In genomic region chr2:72973566-72974435, GRCh38 we compare ENCODE assay signal across 8 cellular contexts. TPM values are rescaled to one million over a fixed set of nuclear protein-coding genes. Genes with fewer than 3 reads are reported as not detected.
DNase-seq lines count a peak whose midpoint lies in the region; ATAC-seq, FAIRE-seq and TF ChIP-seq lines count a peak whose summit lies in the region.

No MANE protein-coding gene starts in this region.

- H3K79me2 ChIP-seq in H1 (ENCODE audit: control insufficient read depth in 1 of 2, insufficient read depth in 2 of 2, low read length in 2 of 2) = no peaks in the 10 kb centered on the region

- H2BK12ac ChIP-seq in H1 (ENCODE audit: low read depth, low read length) = peak overlapping the region; percentile 94; the same call in 1 of the 2 replicates

- H3K14ac ChIP-seq in H1 (ENCODE audit: insufficient read length) = no peak overlapping the region

- intact Hi-C loops in mucosa of descending colon (cut with DNase I, micrococcal nuclease) (loop anchor here in 1 of 2 donors (5.0 kb wide), 1 partner anchor 82 kb away; no protein-coding TSS in a partner anchor), upper lobe of right lung (cut with DNase I) (no loop called here)

- H2BK5ac ChIP-seq in H1 (ENCODE audit: low read depth, low read length) = peak overlapping the region; percentile 73; the same call in 1 of the 2 replicates

- TF ChIP-seq POLR2A in GM12891 (IDR thresholded peaks at IDR 0.05; ENCODE audit: low read depth, low read length) (no peak), H1 (IDR thresholded peaks at IDR 0.05; ENCODE audit: control extremely low read depth in 1 of 2, low read depth in 2 of 2, low read length in 2 of 2) (no peak)

- H3K4me1 ChIP-seq in H1 (replicated peaks in 1 of 4; ENCODE audit: control insufficient read depth in 3 of 4, insufficient read depth in 4 of 4, low read length in 3 of 4) (peaks cover 5 to 21% (median 17%) of the 10 kb centered on the region in 4 experiments), mucosa of descending colon (ENCODE audit: low read depth) (no peaks in the 10 kb centered on the region), upper lobe of right lung (no peaks in the 10 kb centered on the region)

- TF ChIP-seq RAD21 in H1 (IDR thresholded peaks at IDR 0.05 in 1 of 2, conservative IDR thresholded peaks at IDR 0.05 in 1 of 2; ENCODE audit: low read depth in 2 of 2, low read length in 2 of 2) = peak; percentile 86 to 89

- TF ChIP-seq EP300 in H1 (IDR thresholded peaks at IDR 0.05; ENCODE audit: borderline replicate concordance in 1 of 2, low read depth in 2 of 2, low read length in 2 of 2) = no peak

- H4K20me1 ChIP-seq in H1 (replicated peaks in 1 of 2; ENCODE audit: control insufficient read depth in 1 of 2, insufficient read depth in 2 of 2, low read length in 2 of 2) = no peaks in the 10 kb centered on the region

- ATAC-seq in HG02852 (IDR thresholded peaks at IDR 0.05; ENCODE audit: unreplicated experiment) = peak; percentile 87
- ATAC-seq in mucosa of descending colon = peak; percentile 89
- peak; percentile 87 for ATAC-seq in upper lobe of right lung

- POLR2A ChIA-PET in AG04450 (lab: Yijun Ruan, JAX) = interaction anchor here (0.6 to 1.1 kb wide), 4 partner anchors 59 to 82 kb away, joined by 3 to 4 read pairs (median 3); no protein-coding TSS in a partner anchor
- POLR2A ChIA-PET in H1 (lab: Charles Lee; ENCODE audit: partially characterized antibody) = interaction anchor here (0.8 to 1.5 kb wide), 5 partner anchors 32 to 87 kb away, joined by 3 to 4 read pairs (median 3); partner anchors contain the start of genes EMX1 and SPR

- H2BK20ac ChIP-seq in H1 (ENCODE audit: low read length) = peak overlapping the region; percentile 73; the same call in 1 of the 2 replicates

- TF ChIP-seq CTCF in AG04450 (IDR thresholded peaks at IDR 0.05; ENCODE audit: low read depth, low read length) = peak; percentile 95
- peak; percentile 92 for TF ChIP-seq CTCF in VCaP (conservative IDR thresholded peaks at IDR 0.05)
- TF ChIP-seq CTCF in H1 (IDR thresholded peaks at IDR 0.05; ENCODE audit: control extremely low read depth in 1 of 3, insufficient read depth in 1 of 3, low read depth in 1 of 3, low read length in 3 of 3) = peak; percentile 93 to 95 (median 94)
- TF ChIP-seq CTCF in mucosa of descending colon (IDR thresholded peaks at IDR 0.05) = peak; percentile 57
- peak; percentile 73 for TF ChIP-seq CTCF in upper lobe of right lung (IDR thresholded peaks at IDR 0.05)

- H3K36me3 ChIP-seq in H1 (ENCODE audit: control insufficient read depth in 2 of 4, insufficient read depth in 4 of 4, low read length in 3 of 4) (0 out of 8 replicates have a peak, but pooled peaks cover 0 to 1% (median 0%) of the 10 kb centered on the region in 4 experiments), mucosa of descending colon (ENCODE audit: low read depth) (no peaks in the 10 kb centered on the region), upper lobe of right lung (no peaks in the 10 kb centered on the region)

- no peaks in the 10 kb centered on the region for H3K27me3 ChIP-seq in AG04450 (ENCODE audit: control insufficient read depth, insufficient read depth, low read length)
- H3K27me3 ChIP-seq in H1 (replicated peaks in 1 of 4; ENCODE audit: control insufficient read depth in 3 of 4, extremely low read depth in 1 of 4, insufficient read depth in 3 of 4, low read length in 3 of 4) = no peaks in the 10 kb centered on the region; a peak in 1 of 7 replicates
- no peaks in the 10 kb centered on the region for H3K27me3 ChIP-seq in upper lobe of right lung

- FAIRE-seq in GM12891 (lab: Jason Lieb, UNC) = no peak
- FAIRE-seq in H1 (lab: Jason Lieb, UNC) = peak; percentile 86

- CTCF ChIA-PET in AG04450 (lab: Charles Lee) = interaction anchor here (0.6 to 9.5 kb wide), 30 partner anchors 9 to 824 kb away, joined by 3 to 222 read pairs (median 4); partner anchors contain the start of gene SPR
- CTCF ChIA-PET in H1 (lab: Charles Lee; ENCODE audit: partially characterized antibody) = interaction anchor here (0.7 to 6.3 kb wide), 47 partner anchors 10 to 263 kb away, joined by 3 to 113 read pairs (median 5); partner anchors contain the start of gene SPR

- H2AK5ac ChIP-seq in H1 (ENCODE audit: low read depth, low read length) = no peak overlapping the region; the same call in 1 of the 2 replicates

- H3K79me1 ChIP-seq in H1 (ENCODE audit: low read depth, low read length) = no peaks in the 10 kb centered on the region

- H3K9me3 ChIP-seq in AG04450 (ENCODE audit: control insufficient read depth, insufficient read depth, low read length) = no peaks in the 10 kb centered on the region
- no peaks in the 10 kb centered on the region for H3K9me3 ChIP-seq in H1 (ENCODE audit: insufficient read depth in 2 of 2, low read depth in 1 of 2, low read length in 1 of 2)
- H3K9me3 ChIP-seq in mucosa of descending colon = no peaks in the 10 kb centered on the region
- H3K9me3 ChIP-seq in upper lobe of right lung = no peaks in the 10 kb centered on the region

- H3K18ac ChIP-seq in H1 (ENCODE audit: extremely low read depth, low read length) = no peak overlapping the region; the same call in none of the 2 replicates

- no peak overlapping the region for H3K9ac ChIP-seq in H1 (replicated peaks in 1 of 4; ENCODE audit: extremely low read depth in 1 of 4, low read depth in 3 of 4, low read length in 3 of 4)

- H3K56ac ChIP-seq in H1 (replicated peaks; ENCODE audit: insufficient read length, low read depth, low read length) = no peak overlapping the region

- H2BK120ac ChIP-seq in H1 (replicated peaks; ENCODE audit: low read depth, low read length) = no peak overlapping the region

- H3K23ac ChIP-seq in H1 (ENCODE audit: insufficient read length) = no peak overlapping the region

- H2BK15ac ChIP-seq in H1 (ENCODE audit: low read length) = no peak overlapping the region; the same call in 1 of the 2 replicates

- H4K5ac ChIP-seq in H1 (ENCODE audit: insufficient read length, low read depth, low read length) = no peak overlapping the region

- H3K27ac ChIP-seq in AG04450 (ENCODE audit: low read depth, low read length) = no peak overlapping the region
- no peak overlapping the region for H3K27ac ChIP-seq in VCaP
- no peak overlapping the region for H3K27ac ChIP-seq in H1 (ENCODE audit: low read depth, low read length)
- no peak overlapping the region for H3K27ac ChIP-seq in upper lobe of right lung

- H3K4me3 ChIP-seq in AG04450 (ENCODE audit: low read depth, low read length) (no peak overlapping the region), H1 (ENCODE audit: extremely low read depth in 1 of 4, insufficient read depth in 2 of 4, low read depth in 3 of 4, low read length in 4 of 4) (no peak overlapping the region), mucosa of descending colon (no peak overlapping the region), upper lobe of right lung (no peak overlapping the region)

- no peak overlapping the region for H4K8ac ChIP-seq in H1 (ENCODE audit: extremely low read depth, insufficient read depth, low read length)

- DNase-seq in AG04450 (ENCODE audit: low read depth, low spot score) (peak; percentile 24), GM12891 (ENCODE audit: insufficient read length, low spot score) (peak; percentile 76), NCI-H1694 (lab: John Stamatoyannopoulos, UW) (peak; percentile 81), H1 (ENCODE audit: low read depth in 1 of 2, low spot score in 2 of 2) (peak in 1 of 2 experiments; percentile 85), mucosa of descending colon (peak; percentile 45 to 63 (median 47)), upper lobe of right lung (no peak)

- WGBS in H1 (ENCODE audit: extremely low coverage in 1 of 2, insufficient coverage in 1 of 2, insufficient read length in 1 of 2, insufficient replicate concordance in 2 of 2, low coverage in 1 of 2, low lambda C conversion rate in 2 of 2, missing lambda C conversion rate in 1 of 2), 2 experiments = 47% methylated on average over 12 of the region's 12 CpGs; no CpG with 5 or more reads in 1 of the 2 experiments

- no peaks in the 10 kb centered on the region for H3K23me2 ChIP-seq in H1 (ENCODE audit: low read depth, low read length)

- H3K4ac ChIP-seq in H1 (replicated peaks; ENCODE audit: insufficient read length, low read depth, low read length) = no peak overlapping the region

- no peak overlapping the region; a peak in 2 of 4 replicates for H3K4me2 ChIP-seq in H1 (ENCODE audit: insufficient read depth in 1 of 2, low read depth in 2 of 2, low read length in 2 of 2)

- peak overlapping the region; percentile 62 for H4K91ac ChIP-seq in H1 (replicated peaks; ENCODE audit: insufficient read length, low read length)

- no peak overlapping the region for H2AFZ ChIP-seq in H1 (ENCODE audit: low read length)

TF ChIP-seq in GM12891, 5 proteins besides CTCF, POLR2A, EP300 and RAD21:
- TF ChIP-seq PAX5 (IDR thresholded peaks at IDR 0.05; ENCODE audit: insufficient read depth, low read length, severe bottlenecking) (no peak), TAF1 (IDR thresholded peaks at IDR 0.05; ENCODE audit: low read depth, low read length) (no peak), SPI1 (IDR thresholded peaks at IDR 0.05; ENCODE audit: low read depth, low read length) (no peak), POU2F2 (IDR thresholded peaks at IDR 0.05; ENCODE audit: low read depth, low read length) (no peak), POLR2AphosphoS5 (IDR thresholded peaks at IDR 0.05; ENCODE audit: low read depth, low read length) (no peak)

TF ChIP-seq in H1, 55 proteins besides CTCF, POLR2A, EP300 and RAD21 (continues in another document):
- TF ChIP-seq MAX (IDR thresholded peaks at IDR 0.05) (peak; percentile 31; the same call in 1 of the 2 replicates), SRF (IDR thresholded peaks at IDR 0.05; ENCODE audit: low read depth, low read length) (no peak), SIN3A (conservative IDR thresholded peaks at IDR 0.05 in 1 of 2, IDR thresholded peaks at IDR 0.05 in 1 of 2; ENCODE audit: low read depth in 1 of 2, low read length in 2 of 2) (0 out of 4 replicates have a peak, but pooled peaks of 1 of the 2 experiments have one; percentile 42), ASH2L (IDR thresholded peaks at IDR 0.05; ENCODE audit: low read length) (no peak)

RNA-seq across cellular contexts. Expression of gene EMX1, which starts 56.5 kb away (rescaled TPM):
- polyA plus RNA-seq in AG04450 (2011; rRNA removed) (not detected in 2 replicates), H1 (2011; rRNA removed) (2.4 and 3.3 TPM in 2 replicates)
- not detected in 2 replicates for polyA minus RNA-seq in AG04450 (2011; rRNA and poly(A)+ RNA removed)
- polyA plus RNA-seq in GM12891 (2012; ENCODE audit: low read depth, missing spikeins) = 1.0 TPM
- total RNA-seq in H1 (2021; fragmentation: NEBNext Ultra II Directional; extraction: Animal tissue kit (Norgen Biotek cat#: 25700)) = 4.8 and 4.9 TPM in 2 replicates
- polyA plus RNA-seq in H1 (2011; cell fraction: cytosol; rRNA removed) = 2.8 TPM
- polyA plus RNA-seq in H1 (2011; cell fraction: nucleus; rRNA removed) = 3.5 TPM
- 2.2 to 3.8 TPM (median 3.0 TPM) in 4 replicates for polyA plus RNA-seq in H1 (2012, experiment 1 of 2)
- 1.8 TPM for polyA plus RNA-seq in H1 (2012, experiment 2 of 2)
- 3.2 TPM for polyA plus RNA-seq in H1 (2013, experiment 1 of 2)
- 3.2 TPM for polyA plus RNA-seq in H1 (2013, experiment 2 of 2)
- polyA minus RNA-seq in H1 (2011; rRNA and poly(A)+ RNA removed) = 1.1 and 2.1 TPM in 2 replicates
- polyA minus RNA-seq in H1 (2011; cell fraction: cytosol; rRNA and poly(A)+ RNA removed) = 3.4 TPM
- polyA minus RNA-seq in H1 (2011; cell fraction: nucleus; rRNA and poly(A)+ RNA removed) = 3.5 TPM
- total RNA-seq in mucosa of descending colon (1 to 10 TPM in 2 of 3 donors, under 1 TPM in 1; 0.96 to 3.6 (median 1.6) TPM), upper lobe of right lung (not detected)
